19 cellular contexts compared by ENCODE assay signal in genomic region chr13:34012354-34012753, GRCh38.
"Had no signal": no experiment of that assay in that cellular context is flagged by ENCODE, and none has a peak within 500 bp of the region (broad histone marks: within the 10 kb centered on the region; RNA-seq: fewer than 3 reads in every experiment).

No MANE protein-coding gene starts in this region.

- H3K9ac ChIP-seq: SK-N-SH had no signal

- ATAC-seq: Panc1, PC-3, T-cell had no signal

- H3K4me2 ChIP-seq: SK-N-SH had no signal

- H3K27ac ChIP-seq: HL-60, RWPE1 had no signal

- H3K9me2 ChIP-seq: SK-N-SH had no signal

- H3K9me3 ChIP-seq: SK-N-SH had no signal

- DNase-seq: KBM-7; MV-4-11; NCI-H1048; NCI-H1105; NCI-H1436 treated with DMSO at 0.1 percent for 48 hours; NCI-H1694; NCI-H187 treated with DMSO at 0.1 percent for 48 hours; NCI-H2029 treated with DMSO at 0.1 percent for 48 hours; NCI-H2107; NCI-H2227 treated with DMSO at 0.1 percent for 48 hours; NCI-H524; NK-92 treated with Interleukin-12 subunit alpha and Interleukin-12 subunit beta, amount 100 ng/mL, for 24 hours; PC-3; SK-N-SH; SW 1271; T-cell had no signal
